Comparison of ENCODE assay signal across 1 cellular context in genomic region chr16:1326380-1326779, GRCh38.
TF ChIP-seq lines count a peak whose summit lies in the region.

No MANE protein-coding gene starts in this region.

TF ChIP-seq in K562, 482 proteins besides CTCF, POLR2A, EP300 and RAD21:
- TF ChIP-seq ZBTB7A (IDR thresholded peaks at IDR 0.05; ENCODE audit: borderline replicate concordance, control insufficient read depth, low read depth, low read length) = 0 out of 2 replicates have a peak, but pooled peaks have one; percentile 21
- TF ChIP-seq MBD2 (IDR thresholded peaks at IDR 0.05; ENCODE audit: borderline replicate concordance, low read depth) = no peak
